ENCODE assay signal across 3 cellular contexts in genomic region chr1:230148194-230148581, GRCh38.
A peak's percentile ranks its signal among the peaks of the same experiment; 100 is the strongest.
TF ChIP-seq lines count a peak whose summit lies in the region.

No MANE protein-coding gene starts in this region.

TF ChIP-seq in HEK293, 187 proteins besides CTCF, POLR2A, EP300 and RAD21:
- peak; percentile 91 for TF ChIP-seq SCRT1 (tag by site-specific recombination; IDR thresholded peaks at IDR 0.05; ENCODE audit: borderline replicate concordance)
- no peak for TF ChIP-seq ZBTB7A (tag by site-specific recombination; IDR thresholded peaks at IDR 0.05; ENCODE audit: low read depth)
- TF ChIP-seq ZBTB6 (tag by site-specific recombination; IDR thresholded peaks at IDR 0.05): peak; percentile 49; the same call in 1 of the 2 replicates
- peak; percentile 88 for TF ChIP-seq SCRT2 (tag by site-specific recombination; IDR thresholded peaks at IDR 0.05)
- TF ChIP-seq ZNF514 (tag by site-specific recombination; IDR thresholded peaks at IDR 0.05): no peak

TF ChIP-seq in K562, 482 proteins besides CTCF, POLR2A, EP300 and RAD21 (continues in another document):
- TF ChIP-seq ZNF644 (tag; IDR thresholded peaks at IDR 0.05; ENCODE audit: low read depth) (no peak), ZFP1 (CRISPR knock-in tag; IDR thresholded peaks at IDR 0.05) (no peak), CUX1 (CRISPR knock-in tag; IDR thresholded peaks at IDR 0.05) (no peak), ZNF217 (CRISPR knock-in tag; IDR thresholded peaks at IDR 0.05) (no peak), FOXP1 (CRISPR knock-in tag; IDR thresholded peaks at IDR 0.05) (no peak), HDAC3 (IDR thresholded peaks at IDR 0.05; ENCODE audit: borderline replicate concordance, partially characterized antibody) (no peak), SRF (CRISPR knock-in tag; IDR thresholded peaks at IDR 0.05) (no peak), KLF13 (tag; IDR thresholded peaks at IDR 0.05; ENCODE audit: borderline replicate concordance, low read depth) (0 out of 2 replicates have a peak, but pooled peaks have one; percentile 32), NR3C1 (CRISPR knock-in tag; IDR thresholded peaks at IDR 0.05) (no peak), ZNF551 (CRISPR knock-in tag; IDR thresholded peaks at IDR 0.05) (no peak), MYC (IDR thresholded peaks at IDR 0.05; ENCODE audit: low read depth, low read length) (peak; percentile 32; the same call in 1 of the 2 replicates), MYC (CRISPR knock-in tag; IDR thresholded peaks at IDR 0.05; ENCODE audit: borderline replicate concordance, low read depth) (no peak), NUFIP1 (IDR thresholded peaks at IDR 0.05; ENCODE audit: partially characterized antibody) (no peak), ZC3H8 (IDR thresholded peaks at IDR 0.05) (no peak), C11orf30 (IDR thresholded peaks at IDR 0.05; ENCODE audit: low read depth) (peak; percentile 78), RHOXF2B (CRISPR knock-in tag; conservative IDR thresholded peaks at IDR 0.05) (no peak), ZNF431 (CRISPR knock-in tag; IDR thresholded peaks at IDR 0.05) (no peak), SPI1 (IDR thresholded peaks at IDR 0.05; ENCODE audit: borderline replicate concordance, low read depth, low read length) (no peak), NONO (IDR thresholded peaks at IDR 0.05; ENCODE audit: low read depth in 2 of 2, low read length in 1 of 2) (no peak), ZNF324 (CRISPR knock-in tag; IDR thresholded peaks at IDR 0.05) (no peak), PRMT5 (CRISPR knock-in tag; IDR thresholded peaks at IDR 0.05) (no peak), MIER1 (IDR thresholded peaks at IDR 0.05; ENCODE audit: low read depth) (no peak), MAFG (tag; conservative IDR thresholded peaks at IDR 0.05) (peak; percentile 66), HDAC2 (IDR thresholded peaks at IDR 0.05) (no peak), ZZZ3 (IDR thresholded peaks at IDR 0.05) (no peak), NFE2 (IDR thresholded peaks at IDR 0.05; ENCODE audit: low read depth) (peak; percentile 86), KAT2B (IDR thresholded peaks at IDR 0.05; ENCODE audit: low read depth, low read length) (no peak), ZNF780A (CRISPR knock-in tag; IDR thresholded peaks at IDR 0.05) (no peak), TEAD1 (CRISPR knock-in tag; IDR thresholded peaks at IDR 0.05) (no peak), SNAPC5 (CRISPR knock-in tag; IDR thresholded peaks at IDR 0.05) (no peak), EHMT2 (IDR thresholded peaks at IDR 0.05) (no peak), HDAC1 (IDR thresholded peaks at IDR 0.05) (no peak), E2F3 (CRISPR knock-in tag; IDR thresholded peaks at IDR 0.05) (no peak), JUND (IDR thresholded peaks at IDR 0.05; ENCODE audit: borderline replicate concordance, low read depth, low read length) (no peak), JUND (tag; IDR thresholded peaks at IDR 0.05; ENCODE audit: borderline replicate concordance, low read depth, low read length) (no peak; the same call in 2 of the 3 replicates), DNMT1 (IDR thresholded peaks at IDR 0.05) (no peak), MCM7 (IDR thresholded peaks at IDR 0.05) (no peak), PCBP1 (IDR thresholded peaks at IDR 0.05; ENCODE audit: low read depth, low read length, poor library complexity, severe bottlenecking) (no peak), HIVEP1 (CRISPR knock-in tag; IDR thresholded peaks at IDR 0.05) (no peak), ZNF316 (IDR thresholded peaks at IDR 0.05) (peak; percentile 71), PTTG1 (tag; IDR thresholded peaks at IDR 0.05; ENCODE audit: low read depth) (no peak), ZNF140 (CRISPR knock-in tag; IDR thresholded peaks at IDR 0.05) (no peak), ZNF561 (CRISPR knock-in tag; conservative IDR thresholded peaks at IDR 0.05) (no peak), CHD2 (IDR thresholded peaks at IDR 0.05; ENCODE audit: low read depth, low read length) (no peak), PTBP1 (IDR thresholded peaks at IDR 0.05; ENCODE audit: low read depth, low read length) (no peak), FOXJ3 (CRISPR knock-in tag; IDR thresholded peaks at IDR 0.05) (no peak)

TF ChIP-seq in SK-N-SH, 30 proteins besides CTCF, POLR2A, EP300 and RAD21:
- no peak for TF ChIP-seq USF2 (IDR thresholded peaks at IDR 0.05; ENCODE audit: borderline replicate concordance, low read depth, low read length)
- TF ChIP-seq REST (IDR thresholded peaks at IDR 0.05; ENCODE audit: low read depth, low read length): no peak
- TF ChIP-seq TEAD4 (IDR thresholded peaks at IDR 0.05; ENCODE audit: borderline replicate concordance, insufficient read depth): no peak
- no peak for TF ChIP-seq POLR2AphosphoS5 (IDR thresholded peaks at IDR 0.05; ENCODE audit: low read depth, low read length)
- no peak for TF ChIP-seq EZH2phosphoT487 (IDR thresholded peaks at IDR 0.05; ENCODE audit: borderline replicate concordance, low read depth)
- TF ChIP-seq MEF2A (IDR thresholded peaks at IDR 0.05; ENCODE audit: borderline replicate concordance, low read depth): no peak
- TF ChIP-seq FOXJ3 (CRISPR knock-in tag; IDR thresholded peaks at IDR 0.05): no peak
- TF ChIP-seq FOSL2 (IDR thresholded peaks at IDR 0.05; ENCODE audit: borderline replicate concordance, low read depth): no peak
- TF ChIP-seq MAX (IDR thresholded peaks at IDR 0.05; ENCODE audit: low read depth): no peak
- no peak for TF ChIP-seq RXRA (IDR thresholded peaks at IDR 0.05; ENCODE audit: borderline replicate concordance, low read depth)
TF ChIP-seq in SK-N-SH: peak in this region for 0.
